Comparison of ENCODE assay signal across 1 cellular context in the genomic region with DNA sequence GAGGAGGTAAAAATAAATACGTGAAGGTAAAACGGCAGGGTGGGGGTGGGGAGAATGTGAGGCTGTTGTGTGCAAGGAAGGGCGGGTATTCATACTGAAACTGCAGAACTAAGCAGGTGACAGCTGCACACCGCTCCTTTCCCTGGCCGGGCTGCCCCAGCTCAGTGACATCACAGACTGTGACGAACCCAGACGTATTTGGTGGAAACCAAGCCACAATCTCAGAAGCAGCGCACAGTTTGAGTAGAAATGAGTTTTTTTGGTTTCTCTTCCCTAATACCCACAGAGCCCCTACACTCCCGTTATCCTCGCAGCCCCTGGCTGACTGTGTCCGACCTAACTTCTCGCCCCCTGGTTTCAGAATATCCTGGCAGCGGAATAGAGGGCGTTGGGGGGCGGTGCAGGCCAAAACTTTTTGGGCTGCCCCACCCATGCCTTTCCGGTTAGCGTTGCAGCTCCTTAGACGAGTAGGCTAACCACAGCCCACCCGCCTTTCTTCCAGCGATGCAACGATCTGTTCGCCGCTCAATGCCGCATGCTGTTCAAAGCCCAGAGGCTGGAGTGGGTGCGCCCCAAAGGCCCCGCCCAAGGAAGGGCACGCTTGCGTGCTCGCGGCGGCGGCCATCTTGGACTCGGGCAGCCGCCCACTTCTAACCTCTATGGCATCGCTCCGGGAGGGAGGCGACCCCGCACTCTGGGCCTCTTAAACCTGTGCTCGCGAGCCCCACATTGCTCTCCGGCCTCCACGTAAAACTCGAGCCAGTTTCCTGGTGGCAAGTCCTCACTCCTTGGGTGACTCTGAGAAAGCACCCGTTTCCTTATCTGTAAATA.
A peak's percentile ranks its signal among the peaks of the same experiment; 100 is the strongest.
TF ChIP-seq lines count a peak whose summit lies in the region.

No MANE protein-coding gene starts in this region.

TF ChIP-seq in HepG2, 621 proteins besides CTCF, POLR2A, EP300 and RAD21 (continued from another document and continues in another):
- TF ChIP-seq, protein P1, sequence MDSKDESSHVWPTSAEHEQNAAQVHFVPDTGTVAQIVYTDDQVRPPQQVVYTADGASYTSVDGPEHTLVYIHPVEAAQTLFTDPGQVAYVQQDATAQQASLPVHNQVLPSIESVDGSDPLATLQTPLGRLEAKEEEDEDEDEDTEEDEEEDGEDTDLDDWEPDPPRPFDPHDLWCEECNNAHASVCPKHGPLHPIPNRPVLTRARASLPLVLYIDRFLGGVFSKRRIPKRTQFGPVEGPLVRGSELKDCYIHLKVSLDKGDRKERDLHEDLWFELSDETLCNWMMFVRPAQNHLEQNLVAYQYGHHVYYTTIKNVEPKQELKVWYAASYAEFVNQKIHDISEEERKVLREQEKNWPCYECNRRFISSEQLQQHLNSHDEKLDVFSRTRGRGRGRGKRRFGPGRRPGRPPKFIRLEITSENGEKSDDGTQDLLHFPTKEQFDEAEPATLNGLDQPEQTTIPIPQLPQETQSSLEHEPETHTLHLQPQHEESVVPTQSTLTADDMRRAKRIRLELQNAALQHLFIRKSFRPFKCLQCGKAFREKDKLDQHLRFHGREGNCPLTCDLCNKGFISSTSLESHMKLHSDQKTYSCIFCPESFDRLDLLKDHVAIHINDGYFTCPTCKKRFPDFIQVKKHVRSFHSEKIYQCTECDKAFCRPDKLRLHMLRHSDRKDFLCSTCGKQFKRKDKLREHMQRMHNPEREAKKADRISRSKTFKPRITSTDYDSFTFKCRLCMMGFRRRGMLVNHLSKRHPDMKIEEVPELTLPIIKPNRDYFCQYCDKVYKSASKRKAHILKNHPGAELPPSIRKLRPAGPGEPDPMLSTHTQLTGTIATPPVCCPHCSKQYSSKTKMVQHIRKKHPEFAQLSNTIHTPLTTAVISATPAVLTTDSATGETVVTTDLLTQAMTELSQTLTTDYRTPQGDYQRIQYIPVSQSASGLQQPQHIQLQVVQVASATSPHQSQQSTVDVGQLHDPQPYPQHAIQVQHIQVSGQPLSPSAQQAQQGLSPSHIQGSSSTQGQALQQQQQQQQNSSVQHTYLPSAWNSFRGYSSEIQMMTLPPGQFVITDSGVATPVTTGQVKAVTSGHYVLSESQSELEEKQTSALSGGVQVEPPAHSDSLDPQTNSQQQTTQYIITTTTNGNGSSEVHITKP (CRISPR knock-in tag; IDR thresholded peaks at IDR 0.05; ENCODE audit: low read depth) = peak; percentile 78; the same call in 1 of the 2 replicates
- TF ChIP-seq, protein P2, sequence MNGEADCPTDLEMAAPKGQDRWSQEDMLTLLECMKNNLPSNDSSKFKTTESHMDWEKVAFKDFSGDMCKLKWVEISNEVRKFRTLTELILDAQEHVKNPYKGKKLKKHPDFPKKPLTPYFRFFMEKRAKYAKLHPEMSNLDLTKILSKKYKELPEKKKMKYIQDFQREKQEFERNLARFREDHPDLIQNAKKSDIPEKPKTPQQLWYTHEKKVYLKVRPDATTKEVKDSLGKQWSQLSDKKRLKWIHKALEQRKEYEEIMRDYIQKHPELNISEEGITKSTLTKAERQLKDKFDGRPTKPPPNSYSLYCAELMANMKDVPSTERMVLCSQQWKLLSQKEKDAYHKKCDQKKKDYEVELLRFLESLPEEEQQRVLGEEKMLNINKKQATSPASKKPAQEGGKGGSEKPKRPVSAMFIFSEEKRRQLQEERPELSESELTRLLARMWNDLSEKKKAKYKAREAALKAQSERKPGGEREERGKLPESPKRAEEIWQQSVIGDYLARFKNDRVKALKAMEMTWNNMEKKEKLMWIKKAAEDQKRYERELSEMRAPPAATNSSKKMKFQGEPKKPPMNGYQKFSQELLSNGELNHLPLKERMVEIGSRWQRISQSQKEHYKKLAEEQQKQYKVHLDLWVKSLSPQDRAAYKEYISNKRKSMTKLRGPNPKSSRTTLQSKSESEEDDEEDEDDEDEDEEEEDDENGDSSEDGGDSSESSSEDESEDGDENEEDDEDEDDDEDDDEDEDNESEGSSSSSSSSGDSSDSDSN (CRISPR knock-in tag; IDR thresholded peaks at IDR 0.05) = peak; percentile 59
- TF ChIP-seq NCOA2 (CRISPR knock-in tag; IDR thresholded peaks at IDR 0.05) (no peak; the same call in 1 of the 2 replicates), SATB2 (CRISPR knock-in tag; IDR thresholded peaks at IDR 0.05) (no peak), PAF1 (CRISPR knock-in tag; IDR thresholded peaks at IDR 0.05) (no peak), KAT8 (CRISPR knock-in tag; IDR thresholded peaks at IDR 0.05) (peak; percentile 82), TCF7 (IDR thresholded peaks at IDR 0.05; ENCODE audit: low read depth) (no peak), ZNF263 (CRISPR knock-in tag; IDR thresholded peaks at IDR 0.05) (no peak), HMGA1 (CRISPR knock-in tag; conservative IDR thresholded peaks at IDR 0.05) (no peak), ZNF850 (CRISPR knock-in tag; conservative IDR thresholded peaks at IDR 0.05) (no peak), SAFB2 (CRISPR knock-in tag; IDR thresholded peaks at IDR 0.05; ENCODE audit: borderline replicate concordance, low read depth) (0 out of 2 replicates have a peak, but pooled peaks have one; percentile 10), SP5 (CRISPR knock-in tag; IDR thresholded peaks at IDR 0.05; ENCODE audit: borderline replicate concordance, low read depth) (0 out of 2 replicates have a peak, but pooled peaks have one; percentile 41), ARNTL (CRISPR knock-in tag; IDR thresholded peaks at IDR 0.05) (no peak), ZNF746 (CRISPR knock-in tag; IDR thresholded peaks at IDR 0.05) (no peak), ZNF883 (CRISPR knock-in tag; IDR thresholded peaks at IDR 0.05; ENCODE audit: not compliant biosample characterization) (peak; percentile 41), ZNF382 (CRISPR knock-in tag; IDR thresholded peaks at IDR 0.05; ENCODE audit: borderline replicate concordance) (no peak), ZNF160 (CRISPR knock-in tag; IDR thresholded peaks at IDR 0.05) (peak; percentile 80; the same call in 1 of the 2 replicates), HOXA9 (CRISPR knock-in tag; IDR thresholded peaks at IDR 0.05; ENCODE audit: borderline replicate concordance) (no peak), ZNF564 (CRISPR knock-in tag; IDR thresholded peaks at IDR 0.05) (no peak), ZNF747 (CRISPR knock-in tag; IDR thresholded peaks at IDR 0.05; ENCODE audit: borderline replicate concordance) (no peak; the same call in 1 of the 2 replicates), ATAD3A (CRISPR knock-in tag; IDR thresholded peaks at IDR 0.05) (no peak), NFYB (CRISPR knock-in tag; IDR thresholded peaks at IDR 0.05) (no peak; the same call in 1 of the 2 replicates), ZNF30 (CRISPR knock-in tag; IDR thresholded peaks at IDR 0.05) (no peak), ARNT (IDR thresholded peaks at IDR 0.05) (no peak), POLR2G (IDR thresholded peaks at IDR 0.05; ENCODE audit: low read depth, low read length) (peak; percentile 81)
- TF ChIP-seq, protein P3, sequence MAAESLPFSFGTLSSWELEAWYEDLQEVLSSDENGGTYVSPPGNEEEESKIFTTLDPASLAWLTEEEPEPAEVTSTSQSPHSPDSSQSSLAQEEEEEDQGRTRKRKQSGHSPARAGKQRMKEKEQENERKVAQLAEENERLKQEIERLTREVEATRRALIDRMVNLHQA (CRISPR knock-in tag; IDR thresholded peaks at IDR 0.05) = no peak
- TF ChIP-seq, protein P4, sequence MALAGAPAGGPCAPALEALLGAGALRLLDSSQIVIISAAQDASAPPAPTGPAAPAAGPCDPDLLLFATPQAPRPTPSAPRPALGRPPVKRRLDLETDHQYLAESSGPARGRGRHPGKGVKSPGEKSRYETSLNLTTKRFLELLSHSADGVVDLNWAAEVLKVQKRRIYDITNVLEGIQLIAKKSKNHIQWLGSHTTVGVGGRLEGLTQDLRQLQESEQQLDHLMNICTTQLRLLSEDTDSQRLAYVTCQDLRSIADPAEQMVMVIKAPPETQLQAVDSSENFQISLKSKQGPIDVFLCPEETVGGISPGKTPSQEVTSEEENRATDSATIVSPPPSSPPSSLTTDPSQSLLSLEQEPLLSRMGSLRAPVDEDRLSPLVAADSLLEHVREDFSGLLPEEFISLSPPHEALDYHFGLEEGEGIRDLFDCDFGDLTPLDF (CRISPR knock-in tag; IDR thresholded peaks at IDR 0.05) = no peak
- TF ChIP-seq, protein P5, sequence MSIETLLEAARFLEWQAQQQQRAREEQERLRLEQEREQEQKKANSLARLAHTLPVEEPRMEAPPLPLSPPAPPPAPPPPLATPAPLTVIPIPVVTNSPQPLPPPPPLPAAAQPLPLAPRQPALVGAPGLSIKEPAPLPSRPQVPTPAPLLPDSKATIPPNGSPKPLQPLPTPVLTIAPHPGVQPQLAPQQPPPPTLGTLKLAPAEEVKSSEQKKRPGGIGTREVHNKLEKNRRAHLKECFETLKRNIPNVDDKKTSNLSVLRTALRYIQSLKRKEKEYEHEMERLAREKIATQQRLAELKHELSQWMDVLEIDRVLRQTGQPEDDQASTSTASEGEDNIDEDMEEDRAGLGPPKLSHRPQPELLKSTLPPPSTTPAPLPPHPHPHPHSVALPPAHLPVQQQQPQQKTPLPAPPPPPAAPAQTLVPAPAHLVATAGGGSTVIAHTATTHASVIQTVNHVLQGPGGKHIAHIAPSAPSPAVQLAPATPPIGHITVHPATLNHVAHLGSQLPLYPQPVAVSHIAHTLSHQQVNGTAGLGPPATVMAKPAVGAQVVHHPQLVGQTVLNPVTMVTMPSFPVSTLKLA (IDR thresholded peaks at IDR 0.05) = no peak
- TF ChIP-seq, protein P6, sequence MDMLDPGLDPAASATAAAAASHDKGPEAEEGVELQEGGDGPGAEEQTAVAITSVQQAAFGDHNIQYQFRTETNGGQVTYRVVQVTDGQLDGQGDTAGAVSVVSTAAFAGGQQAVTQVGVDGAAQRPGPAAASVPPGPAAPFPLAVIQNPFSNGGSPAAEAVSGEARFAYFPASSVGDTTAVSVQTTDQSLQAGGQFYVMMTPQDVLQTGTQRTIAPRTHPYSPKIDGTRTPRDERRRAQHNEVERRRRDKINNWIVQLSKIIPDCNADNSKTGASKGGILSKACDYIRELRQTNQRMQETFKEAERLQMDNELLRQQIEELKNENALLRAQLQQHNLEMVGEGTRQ (IDR thresholded peaks at IDR 0.05; ENCODE audit: low read depth, low read length) = no peak
- TF ChIP-seq, protein P6 (CRISPR knock-in tag; IDR thresholded peaks at IDR 0.05; ENCODE audit: borderline replicate concordance) = no peak
- TF ChIP-seq, protein P7, sequence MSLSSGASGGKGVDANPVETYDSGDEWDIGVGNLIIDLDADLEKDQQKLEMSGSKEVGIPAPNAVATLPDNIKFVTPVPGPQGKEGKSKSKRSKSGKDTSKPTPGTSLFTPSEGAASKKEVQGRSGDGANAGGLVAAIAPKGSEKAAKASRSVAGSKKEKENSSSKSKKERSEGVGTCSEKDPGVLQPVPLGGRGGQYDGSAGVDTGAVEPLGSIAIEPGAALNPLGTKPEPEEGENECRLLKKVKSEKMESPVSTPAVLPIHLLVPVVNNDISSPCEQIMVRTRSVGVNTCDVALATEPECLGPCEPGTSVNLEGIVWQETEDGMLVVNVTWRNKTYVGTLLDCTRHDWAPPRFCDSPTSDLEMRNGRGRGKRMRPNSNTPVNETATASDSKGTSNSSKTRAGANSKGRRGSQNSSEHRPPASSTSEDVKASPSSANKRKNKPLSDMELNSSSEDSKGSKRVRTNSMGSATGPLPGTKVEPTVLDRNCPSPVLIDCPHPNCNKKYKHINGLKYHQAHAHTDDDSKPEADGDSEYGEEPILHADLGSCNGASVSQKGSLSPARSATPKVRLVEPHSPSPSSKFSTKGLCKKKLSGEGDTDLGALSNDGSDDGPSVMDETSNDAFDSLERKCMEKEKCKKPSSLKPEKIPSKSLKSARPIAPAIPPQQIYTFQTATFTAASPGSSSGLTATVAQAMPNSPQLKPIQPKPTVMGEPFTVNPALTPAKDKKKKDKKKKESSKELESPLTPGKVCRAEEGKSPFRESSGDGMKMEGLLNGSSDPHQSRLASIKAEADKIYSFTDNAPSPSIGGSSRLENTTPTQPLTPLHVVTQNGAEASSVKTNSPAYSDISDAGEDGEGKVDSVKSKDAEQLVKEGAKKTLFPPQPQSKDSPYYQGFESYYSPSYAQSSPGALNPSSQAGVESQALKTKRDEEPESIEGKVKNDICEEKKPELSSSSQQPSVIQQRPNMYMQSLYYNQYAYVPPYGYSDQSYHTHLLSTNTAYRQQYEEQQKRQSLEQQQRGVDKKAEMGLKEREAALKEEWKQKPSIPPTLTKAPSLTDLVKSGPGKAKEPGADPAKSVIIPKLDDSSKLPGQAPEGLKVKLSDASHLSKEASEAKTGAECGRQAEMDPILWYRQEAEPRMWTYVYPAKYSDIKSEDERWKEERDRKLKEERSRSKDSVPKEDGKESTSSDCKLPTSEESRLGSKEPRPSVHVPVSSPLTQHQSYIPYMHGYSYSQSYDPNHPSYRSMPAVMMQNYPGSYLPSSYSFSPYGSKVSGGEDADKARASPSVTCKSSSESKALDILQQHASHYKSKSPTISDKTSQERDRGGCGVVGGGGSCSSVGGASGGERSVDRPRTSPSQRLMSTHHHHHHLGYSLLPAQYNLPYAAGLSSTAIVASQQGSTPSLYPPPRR (CRISPR knock-in tag; IDR thresholded peaks at IDR 0.05; ENCODE audit: borderline replicate concordance) = 0 out of 2 replicates have a peak, but pooled peaks have one; percentile 20
- TF ChIP-seq, protein P8, sequence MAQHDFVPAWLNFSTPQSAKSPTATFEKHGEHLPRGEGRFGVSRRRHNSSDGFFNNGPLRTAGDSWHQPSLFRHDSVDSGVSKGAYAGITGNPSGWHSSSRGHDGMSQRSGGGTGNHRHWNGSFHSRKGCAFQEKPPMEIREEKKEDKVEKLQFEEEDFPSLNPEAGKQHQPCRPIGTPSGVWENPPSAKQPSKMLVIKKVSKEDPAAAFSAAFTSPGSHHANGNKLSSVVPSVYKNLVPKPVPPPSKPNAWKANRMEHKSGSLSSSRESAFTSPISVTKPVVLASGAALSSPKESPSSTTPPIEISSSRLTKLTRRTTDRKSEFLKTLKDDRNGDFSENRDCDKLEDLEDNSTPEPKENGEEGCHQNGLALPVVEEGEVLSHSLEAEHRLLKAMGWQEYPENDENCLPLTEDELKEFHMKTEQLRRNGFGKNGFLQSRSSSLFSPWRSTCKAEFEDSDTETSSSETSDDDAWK (CRISPR knock-in tag; IDR thresholded peaks at IDR 0.05) = no peak
- TF ChIP-seq, protein P9, sequence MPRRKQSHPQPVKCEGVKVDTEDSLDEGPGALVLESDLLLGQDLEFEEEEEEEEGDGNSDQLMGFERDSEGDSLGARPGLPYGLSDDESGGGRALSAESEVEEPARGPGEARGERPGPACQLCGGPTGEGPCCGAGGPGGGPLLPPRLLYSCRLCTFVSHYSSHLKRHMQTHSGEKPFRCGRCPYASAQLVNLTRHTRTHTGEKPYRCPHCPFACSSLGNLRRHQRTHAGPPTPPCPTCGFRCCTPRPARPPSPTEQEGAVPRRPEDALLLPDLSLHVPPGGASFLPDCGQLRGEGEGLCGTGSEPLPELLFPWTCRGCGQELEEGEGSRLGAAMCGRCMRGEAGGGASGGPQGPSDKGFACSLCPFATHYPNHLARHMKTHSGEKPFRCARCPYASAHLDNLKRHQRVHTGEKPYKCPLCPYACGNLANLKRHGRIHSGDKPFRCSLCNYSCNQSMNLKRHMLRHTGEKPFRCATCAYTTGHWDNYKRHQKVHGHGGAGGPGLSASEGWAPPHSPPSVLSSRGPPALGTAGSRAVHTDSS (CRISPR knock-in tag; conservative IDR thresholded peaks at IDR 0.05) = no peak
